17 cellular contexts compared by ENCODE assay signal in the genomic region with DNA sequence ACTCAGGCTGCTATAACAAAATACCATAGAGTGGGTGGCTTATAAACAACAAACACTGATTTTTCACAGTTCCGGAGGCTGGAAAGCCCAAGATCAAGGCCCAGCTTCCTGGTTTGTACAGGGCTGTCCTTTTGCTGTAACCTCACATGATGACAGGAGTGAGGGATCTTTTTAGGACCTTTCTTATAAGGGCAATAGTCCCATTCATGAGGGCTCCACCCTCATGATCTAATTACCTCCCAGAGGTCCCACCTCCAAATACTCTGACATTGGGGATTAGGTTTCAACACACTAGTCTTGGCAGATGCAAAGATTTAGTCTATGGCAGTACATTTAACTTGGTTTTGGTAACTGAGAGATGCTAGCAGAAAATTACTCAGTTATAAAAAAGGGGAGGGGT.
"Had no signal": no experiment of that assay in that cellular context is flagged by ENCODE, and none has a peak within 500 bp of the region (broad histone marks: within the 10 kb centered on the region; RNA-seq: fewer than 3 reads in every experiment).

No MANE protein-coding gene starts in this region.

- H3K4me3 Mint-ChIP-seq: activated naive CD8-positive, alpha-beta T cell treated with anti-CD3 and anti-CD28 coated beads for 36 hours; nephron progenitor cell had no signal

- DNase-seq: activated CD4-positive, alpha-beta T cell treated with anti-CD3 and anti-CD28 coated beads, Interleukin-2, amount 50 U/mL, for 1 hour; activated CD4-positive, CD25-positive, alpha-beta regulatory T cell treated with anti-CD3 and anti-CD28 coated beads, Interleukin-2, amount 50 U/mL, for 72 hours; activated naive CD4-positive, alpha-beta T cell; activated naive CD8-positive, alpha-beta T cell treated with anti-CD3 and anti-CD28 coated beads for 36 hours; activated T-cell treated with anti-CD3 and anti-CD28 coated beads for 4 hours; amniotic stem cell; foreskin keratinocyte; glutamatergic neuron; kidney; left lung; mammary epithelial cell; nephron progenitor cell; retina; stimulated activated CD8-positive, alpha-beta memory T cell treated with anti-CD3 and anti-CD28 coated beads, Interleukin-4, amount 100 ng/mL, for 48 hours; stimulated activated naive CD4-positive, alpha-beta T cell; T-helper 2 cell had no signal

- H3K27ac ChIP-seq: foreskin keratinocyte, VCaP had no signal

- H3K9me3 ChIP-seq: left lung had no signal

- H3K36me3 ChIP-seq: left lung had no signal

- H3K4me3 ChIP-seq: left lung had no signal

- H3K27ac Mint-ChIP-seq: activated naive CD8-positive, alpha-beta T cell treated with anti-CD3 and anti-CD28 coated beads for 36 hours; nephron progenitor cell had no signal

- H3K27me3 Mint-ChIP-seq: activated naive CD8-positive, alpha-beta T cell treated with anti-CD3 and anti-CD28 coated beads for 36 hours had no signal

- H3K9me3 Mint-ChIP-seq: activated naive CD8-positive, alpha-beta T cell treated with anti-CD3 and anti-CD28 coated beads for 36 hours; nephron progenitor cell had no signal

- H3K27me3 ChIP-seq: foreskin keratinocyte, left lung had no signal

- H3K36me3 Mint-ChIP-seq: activated naive CD8-positive, alpha-beta T cell treated with anti-CD3 and anti-CD28 coated beads for 36 hours had no signal

- ATAC-seq: foreskin keratinocyte, left lung had no signal
